In the genomic region with DNA sequence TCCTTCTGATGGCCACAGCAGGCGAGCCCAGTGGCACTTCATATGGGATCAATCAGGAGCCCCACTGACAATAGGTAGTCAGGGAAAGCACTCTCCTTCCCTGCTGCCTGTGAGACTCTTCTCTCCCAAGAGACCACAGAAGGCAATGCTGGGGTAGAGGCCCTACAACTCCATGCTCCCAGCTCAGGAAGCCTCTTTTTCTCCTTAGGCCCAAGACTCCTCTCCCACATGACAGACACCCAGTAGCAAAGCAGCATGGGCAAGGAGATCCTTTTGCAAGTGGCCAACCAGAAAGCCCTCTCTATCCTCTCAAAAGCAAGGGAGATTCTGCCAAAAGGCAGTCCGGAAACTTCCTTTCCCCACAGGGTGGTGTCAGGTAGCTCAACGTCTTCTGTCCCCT, we compare ENCODE assay signal across 21 cellular contexts.
A peak's percentile ranks its signal among the peaks of the same experiment; 100 is the strongest.
DNase-seq lines count a peak whose midpoint lies in the region; ATAC-seq and TF ChIP-seq lines count a peak whose summit lies in the region.
"Had no signal": no experiment of that assay in that cellular context is flagged by ENCODE, and none has a peak within 500 bp of the region (broad histone marks: within the 10 kb centered on the region; RNA-seq: fewer than 3 reads in every experiment).

No MANE protein-coding gene starts in this region.

- no peaks in the 10 kb centered on the region for H4K20me1 ChIP-seq in Loucy (ENCODE audit: insufficient read depth, low read length, poor library complexity, severe bottlenecking)
- H4K20me1 ChIP-seq: BLaER1 had no signal

- H3K4me3 Mint-ChIP-seq in activated CD8-positive, alpha-beta T cell treated with anti-CD3 and anti-CD28 coated beads for 36 hours, result no peak overlapping the region
- no peak overlapping the region for H3K4me3 Mint-ChIP-seq in activated CD8-positive, alpha-beta T cell treated with anti-CD3 and anti-CD28 coated beads, Interleukin-2, amount 10 ng/mL, durations not matched to agents 7 days and 5 days
- no peak overlapping the region for H3K4me3 Mint-ChIP-seq in endodermal cell
- H3K4me3 Mint-ChIP-seq: CD4-positive, alpha-beta T cell had no signal

- no peaks in the 10 kb centered on the region for H3K9me2 ChIP-seq in Loucy (replicated peaks; ENCODE audit: low read depth, low read length)

- H3K9me3 Mint-ChIP-seq in activated CD8-positive, alpha-beta T cell treated with anti-CD3 and anti-CD28 coated beads for 36 hours, result no peaks in the 10 kb centered on the region
- H3K9me3 Mint-ChIP-seq in activated CD8-positive, alpha-beta T cell treated with anti-CD3 and anti-CD28 coated beads, Interleukin-2, amount 10 ng/mL, durations not matched to agents 7 days and 5 days (ENCODE audit: insufficient read depth), result no peaks in the 10 kb centered on the region
- H3K9me3 Mint-ChIP-seq in endodermal cell, result no peaks in the 10 kb centered on the region
- H3K9me3 Mint-ChIP-seq: CD4-positive, alpha-beta T cell had no signal

- H3K9me3 ChIP-seq in Loucy (ENCODE audit: insufficient read depth, low read depth, low read length) (no peaks in the 10 kb centered on the region; the same call in 1 of the 2 replicates), endodermal cell (ENCODE audit: control insufficient read depth, low read length) (no peaks in the 10 kb centered on the region), vagina (no peaks in the 10 kb centered on the region)
- H3K9me3 ChIP-seq: BLaER1 had no signal

- H3K27ac ChIP-seq in endodermal cell (ENCODE audit: low read depth, low read length), result no peak overlapping the region
- no peak overlapping the region for H3K27ac ChIP-seq in vagina
- H3K27ac ChIP-seq: 22Rv1, BLaER1 had no signal

- CTCF ChIA-PET in activated CD8-positive, alpha-beta T cell treated with anti-CD3 and anti-CD28 coated beads for 36 hours (lab: Charles Lee), result interaction anchor here (0.8 to 1.8 kb wide), 7 partner anchors 11 to 213 kb away, joined by 3 to 6 read pairs (median 4); no protein-coding TSS in a partner anchor
- CTCF ChIA-PET in activated CD8-positive, alpha-beta T cell treated with anti-CD3 and anti-CD28 coated beads, Interleukin-2, amount 10 ng/mL, durations not matched to agents 7 days and 5 days (lab: Charles Lee), result interaction anchor here (1.7 kb wide), 1 partner anchor 185 kb away, joined by 6 read pairs; no protein-coding TSS in a partner anchor

- H3F3A ChIP-seq in Loucy (ENCODE audit: low read depth), result peaks cover 11% of the 10 kb centered on the region; the same call in 1 of the 2 replicates

- intact Hi-C loops in activated CD8-positive, alpha-beta T cell treated with anti-CD3 and anti-CD28 coated beads for 36 hours (cut with micrococcal nuclease), result loop anchor here (10.0 kb wide), 1 partner anchor 58 kb away; no protein-coding TSS in a partner anchor
- intact Hi-C loops in vagina (cut with DNase I), result no loop called here

- H3K27me3 ChIP-seq in Loucy (ENCODE audit: insufficient read depth, low read length, poor library complexity, severe bottlenecking) (no peaks in the 10 kb centered on the region), endodermal cell (ENCODE audit: control insufficient read depth, insufficient read depth, low read length, poor library complexity, severe bottlenecking) (no peaks in the 10 kb centered on the region), vagina (no peaks in the 10 kb centered on the region)
- H3K27me3 ChIP-seq: BLaER1 had no signal

- no peak for TF ChIP-seq POLR2A in vagina (IDR thresholded peaks at IDR 0.05)

- no peak for TF ChIP-seq CTCF in activated CD8-positive, alpha-beta T cell treated with anti-CD3 and anti-CD28 coated beads for 36 hours (IDR thresholded peaks at IDR 0.05)
- TF ChIP-seq CTCF in Loucy (conservative IDR thresholded peaks at IDR 0.05; ENCODE audit: low read length), result no peak
- no peak for TF ChIP-seq CTCF in endodermal cell (conservative IDR thresholded peaks at IDR 0.05)
- TF ChIP-seq CTCF in vagina (IDR thresholded peaks at IDR 0.05), result no peak

- H2AFZ ChIP-seq in Loucy (ENCODE audit: low read length), result no peak overlapping the region

- POLR2A ChIA-PET in activated CD8-positive, alpha-beta T cell treated with anti-CD3 and anti-CD28 coated beads for 36 hours (lab: Charles Lee), result no interaction called here
- POLR2A ChIA-PET in activated CD8-positive, alpha-beta T cell treated with anti-CD3 and anti-CD28 coated beads, Interleukin-2, amount 10 ng/mL, durations not matched to agents 7 days and 5 days (lab: Charles Lee), result interaction anchor here (0.6 kb wide), 1 partner anchor 66 kb away, joined by 3 read pairs; no protein-coding TSS in a partner anchor

- H3K27ac Mint-ChIP-seq in activated CD8-positive, alpha-beta T cell treated with anti-CD3 and anti-CD28 coated beads for 36 hours, result peak overlapping the region; percentile 48
- no peak overlapping the region for H3K27ac Mint-ChIP-seq in activated CD8-positive, alpha-beta T cell treated with anti-CD3 and anti-CD28 coated beads, Interleukin-2, amount 10 ng/mL, durations not matched to agents 7 days and 5 days
- H3K27ac Mint-ChIP-seq in endodermal cell, result no peak overlapping the region
- H3K27ac Mint-ChIP-seq: CD4-positive, alpha-beta T cell had no signal

- H3K27me3 Mint-ChIP-seq in activated CD8-positive, alpha-beta T cell treated with anti-CD3 and anti-CD28 coated beads for 36 hours, result no peaks in the 10 kb centered on the region
- H3K27me3 Mint-ChIP-seq in activated CD8-positive, alpha-beta T cell treated with anti-CD3 and anti-CD28 coated beads, Interleukin-2, amount 10 ng/mL, durations not matched to agents 7 days and 5 days (ENCODE audit: low read depth), result no peaks in the 10 kb centered on the region
- H3K27me3 Mint-ChIP-seq in endodermal cell (ENCODE audit: insufficient read depth), result no peaks in the 10 kb centered on the region
- H3K27me3 Mint-ChIP-seq: CD4-positive, alpha-beta T cell had no signal

- peak overlapping the region; percentile 42 for H3K4me2 ChIP-seq in Loucy (ENCODE audit: low read depth, low read length, poor library complexity, severe bottlenecking)
- H3K4me2 ChIP-seq: BLaER1 had no signal

- H3K4me1 ChIP-seq in Loucy (ENCODE audit: insufficient read depth, low read length, poor library complexity, severe bottlenecking) (peaks cover 55% of the 10 kb centered on the region), endodermal cell (ENCODE audit: control insufficient read depth, insufficient read depth, low read length) (no peaks in the 10 kb centered on the region), vagina (no peaks in the 10 kb centered on the region)

- H3K4me3 ChIP-seq in Loucy (ENCODE audit: low read length, poor library complexity, severe bottlenecking), result peak overlapping the region; percentile 10
- H3K4me3 ChIP-seq in endodermal cell (ENCODE audit: low read length), result no peak overlapping the region
- no peak overlapping the region for H3K4me3 ChIP-seq in vagina
- H3K4me3 ChIP-seq: BLaER1 had no signal

- DNase-seq in activated CD8-positive, alpha-beta T cell treated with anti-CD3 and anti-CD28 coated beads for 36 hours, result no peak
- no peak for DNase-seq in activated CD8-positive, alpha-beta T cell treated with anti-CD3 and anti-CD28 coated beads, Interleukin-2, amount 10 ng/mL, durations not matched to agents 7 days and 5 days
- peak; percentile 38 for DNase-seq in endodermal cell
- peak; percentile 40 to 56 for DNase-seq in vagina (ENCODE audit: extremely low spot score in 2 of 2)
- no peak for DNase-seq in GDM1 (lab: John Stamatoyannopoulos, UW)
- DNase-seq in NCI-H510A treated with DMSO at 0.1 percent for 48 hours (lab: John Stamatoyannopoulos, UW), result no peak
- no peak for DNase-seq in left lobe of liver (ENCODE audit: low spot score)
- DNase-seq: ACHN; CD4-positive, alpha-beta T cell; DND-41; KG1; NCI-H1105; NCI-H146; NCI-H2029 treated with DMSO at 0.1 percent for 48 hours; NCI-H226; NCI-H526; OCI-M1; Right ventricle myocardium superior had no signal

- H3K79me2 ChIP-seq in Loucy (ENCODE audit: insufficient read depth, low read length), result no peaks in the 10 kb centered on the region

- no peak for ATAC-seq in activated CD8-positive, alpha-beta T cell treated with anti-CD3 and anti-CD28 coated beads for 36 hours
- no peak for ATAC-seq in activated CD8-positive, alpha-beta T cell treated with anti-CD3 and anti-CD28 coated beads, Interleukin-2, amount 10 ng/mL, durations not matched to agents 7 days and 5 days
- ATAC-seq in left lobe of liver, result no peak

- H3K36me3 ChIP-seq in Loucy (ENCODE audit: insufficient read depth, low read length) (no peaks in the 10 kb centered on the region), endodermal cell (ENCODE audit: control insufficient read depth, insufficient read depth, low read length) (no peaks in the 10 kb centered on the region), vagina (no peaks in the 10 kb centered on the region)
- H3K36me3 ChIP-seq: BLaER1 had no signal

- WGBS in endodermal cell (ENCODE audit: insufficient coverage in 1 of 2, insufficient read length in 1 of 2), 2 experiments, result 76 to 100% methylated on average over 1 to 3 of the region's 3 CpGs

- peak overlapping the region; percentile 61 for H3K9ac ChIP-seq in Loucy (ENCODE audit: low read depth, low read length, poor library complexity, severe bottlenecking)
- no peak overlapping the region for H3K9ac ChIP-seq in endodermal cell (ENCODE audit: extremely low read depth, low read length, poor library complexity, severe bottlenecking)
- H3K9ac ChIP-seq: BLaER1 had no signal

- no peaks in the 10 kb centered on the region for H3K36me3 Mint-ChIP-seq in activated CD8-positive, alpha-beta T cell treated with anti-CD3 and anti-CD28 coated beads for 36 hours (ENCODE audit: low read depth)
- no peaks in the 10 kb centered on the region for H3K36me3 Mint-ChIP-seq in activated CD8-positive, alpha-beta T cell treated with anti-CD3 and anti-CD28 coated beads, Interleukin-2, amount 10 ng/mL, durations not matched to agents 7 days and 5 days (ENCODE audit: low read depth)
- H3K36me3 Mint-ChIP-seq in endodermal cell (ENCODE audit: low read depth), result no peaks in the 10 kb centered on the region

- peaks cover 21% of the 10 kb centered on the region for H3K4me1 Mint-ChIP-seq in activated CD8-positive, alpha-beta T cell treated with anti-CD3 and anti-CD28 coated beads for 36 hours (ENCODE audit: low read depth)
- H3K4me1 Mint-ChIP-seq in activated CD8-positive, alpha-beta T cell treated with anti-CD3 and anti-CD28 coated beads, Interleukin-2, amount 10 ng/mL, durations not matched to agents 7 days and 5 days (ENCODE audit: low read depth), result no peaks in the 10 kb centered on the region
- no peaks in the 10 kb centered on the region for H3K4me1 Mint-ChIP-seq in endodermal cell

Comparison
In these comparisons a context has a peak if more than half of its experiments do, and no peak if none do; other contexts are left out.
1. DNase-seq: peak in endodermal cell (single experiment) and vagina (2 of 2); none in activated CD8-positive, alpha-beta T cell treated with anti-CD3 and anti-CD28 coated beads for 36 hours (single experiment), activated CD8-positive, alpha-beta T cell treated with anti-CD3 and anti-CD28 coated beads, Interleukin-2, amount 10 ng/mL, durations not matched to agents 7 days and 5 days (single experiment), GDM1 (single experiment), NCI-H510A treated with DMSO at 0.1 percent for 48 hours (single experiment) and left lobe of liver (single experiment).